9 cellular contexts compared by ENCODE assay signal in the genomic region with DNA sequence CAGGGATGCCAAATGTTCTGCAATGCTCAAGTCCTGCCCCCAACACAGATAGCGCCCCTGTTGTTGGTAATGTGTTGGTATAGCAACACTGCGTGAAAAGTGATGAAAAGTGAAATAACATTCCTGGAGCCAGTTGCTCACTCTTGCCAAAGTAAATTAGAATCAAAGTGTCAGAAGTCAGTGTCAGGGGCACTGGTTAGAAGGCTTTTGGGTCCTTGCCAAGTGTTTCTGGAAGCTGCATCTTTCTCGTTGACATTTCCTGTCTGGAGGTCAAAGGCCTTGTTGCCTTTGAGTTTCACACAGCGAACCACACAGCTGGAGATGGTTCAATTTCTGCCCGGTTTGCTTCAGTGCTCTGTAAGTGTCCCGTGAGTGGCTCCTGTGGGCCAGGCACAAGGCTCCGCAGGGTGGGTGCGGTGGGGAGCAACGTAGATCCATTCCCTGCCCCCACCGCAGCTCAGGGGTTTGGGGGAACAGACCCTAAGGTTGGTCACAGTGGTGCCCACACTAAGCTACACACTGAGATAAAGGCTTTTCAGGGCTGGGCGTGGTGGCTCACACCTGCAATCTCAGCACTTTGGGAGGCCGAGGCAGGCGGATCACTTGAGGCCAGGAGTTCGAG. TPM values are rescaled to one million over a fixed set of nuclear protein-coding genes. Genes with fewer than 3 reads are reported as not detected.
A peak's percentile ranks its signal among the peaks of the same experiment; 100 is the strongest.
DNase-seq lines count a peak whose midpoint lies in the region; ATAC-seq and TF ChIP-seq lines count a peak whose summit lies in the region.
"Had no signal": no experiment of that assay in that cellular context is flagged by ENCODE, and none has a peak within 500 bp of the region (broad histone marks: within the 10 kb centered on the region; RNA-seq: fewer than 3 reads in every experiment).

No MANE protein-coding gene starts in this region.

- H3K79me2 ChIP-seq in SK-N-SH (ENCODE audit: insufficient read depth) = no peaks in the 10 kb centered on the region
- H3K79me2 ChIP-seq in neural progenitor cell (ENCODE audit: low read depth) = no peaks in the 10 kb centered on the region

- DNase-seq in SK-N-SH (peak; percentile 60), adrenal gland (peak in 4 of 7 donors; percentile 52 to 72 (median 55)), neural progenitor cell (ENCODE audit: low spot score) (no peak), pons (ENCODE audit: low spot score) (no peak)
- DNase-seq in activated CD4-positive, alpha-beta memory T cell treated with anti-CD3 and anti-CD28 coated beads, Interleukin-2, amount 10 ng/mL, durations not matched to agents 7 days and 5 days = no peak
- DNase-seq: activated CD4-positive, alpha-beta T cell treated with anti-CD3 and anti-CD28 coated beads, Interleukin-2, amount 50 U/mL, for 1 hour; colonic mucosa had no signal

- peaks cover 7% of the 10 kb centered on the region for H3K27me3 Mint-ChIP-seq in neural progenitor cell (ENCODE audit: insufficient read depth, low read depth)
- H3K27me3 Mint-ChIP-seq in activated CD4-positive, alpha-beta memory T cell treated with anti-CD3 and anti-CD28 coated beads, Interleukin-2, amount 10 ng/mL, durations not matched to agents 7 days and 5 days = no peaks in the 10 kb centered on the region

- POLR2A ChIA-PET in SK-N-SH (lab: Yijun Ruan, JAX) = no interaction called here
- POLR2A ChIA-PET in activated CD4-positive, alpha-beta memory T cell treated with anti-CD3 and anti-CD28 coated beads, Interleukin-2, amount 10 ng/mL, durations not matched to agents 7 days and 5 days (lab: Charles Lee) = interaction anchor here (0.7 to 1.0 kb wide), 2 partner anchors 24 to 263 kb away, joined by 3 to 4 read pairs; no protein-coding TSS in a partner anchor

- no peaks in the 10 kb centered on the region for H3K36me3 Mint-ChIP-seq in neural progenitor cell
- no peaks in the 10 kb centered on the region for H3K36me3 Mint-ChIP-seq in activated CD4-positive, alpha-beta memory T cell treated with anti-CD3 and anti-CD28 coated beads, Interleukin-2, amount 10 ng/mL, durations not matched to agents 7 days and 5 days (ENCODE audit: low read depth)

- H3K9me3 ChIP-seq in SK-N-SH (no peaks in the 10 kb centered on the region), adrenal gland (replicated peaks in 1 of 3) (no peaks in the 10 kb centered on the region), neural progenitor cell (ENCODE audit: low read depth) (no peaks in the 10 kb centered on the region)
- H3K9me3 ChIP-seq: colonic mucosa had no signal

- H3K9ac ChIP-seq in SK-N-SH = no peak overlapping the region
- no peak overlapping the region for H3K9ac ChIP-seq in neural progenitor cell

- H4K20me1 ChIP-seq in SK-N-SH (ENCODE audit: insufficient read depth) = no peaks in the 10 kb centered on the region
- H4K20me1 ChIP-seq in neural progenitor cell (ENCODE audit: low read depth) = no peaks in the 10 kb centered on the region

- H3K36me3 ChIP-seq in SK-N-SH (replicated peaks in 1 of 2; ENCODE audit: control insufficient read depth in 1 of 2, insufficient read depth in 2 of 2, low read length in 1 of 2) (no peaks in the 10 kb centered on the region), adrenal gland (replicated peaks in 1 of 2) (no peaks in the 10 kb centered on the region), neural progenitor cell (no peaks in the 10 kb centered on the region)
- H3K36me3 ChIP-seq: colonic mucosa had no signal

- H3K4me2 ChIP-seq in SK-N-SH (no peak overlapping the region), neural progenitor cell (no peak overlapping the region)

- peaks cover 33% of the 10 kb centered on the region for H3K4me1 Mint-ChIP-seq in neural progenitor cell
- peaks cover 43% of the 10 kb centered on the region for H3K4me1 Mint-ChIP-seq in activated CD4-positive, alpha-beta memory T cell treated with anti-CD3 and anti-CD28 coated beads, Interleukin-2, amount 10 ng/mL, durations not matched to agents 7 days and 5 days

- TF ChIP-seq EP300 in SK-N-SH (IDR thresholded peaks at IDR 0.05; ENCODE audit: borderline replicate concordance in 1 of 2, low read depth in 1 of 2, low read length in 1 of 2) = no peak

- no peak; the same call in 2 of the 3 replicates for ATAC-seq in SK-N-SH treated with all-trans-retinoic acid at 6 μM for 48 hours
- ATAC-seq: Right ventricle myocardium inferior had no signal

- peak overlapping the region; percentile 52 for H3K4me3 Mint-ChIP-seq in neural progenitor cell
- H3K4me3 Mint-ChIP-seq in activated CD4-positive, alpha-beta memory T cell treated with anti-CD3 and anti-CD28 coated beads, Interleukin-2, amount 10 ng/mL, durations not matched to agents 7 days and 5 days = no peak overlapping the region

- no peak overlapping the region for H3K4me3 ChIP-seq in SK-N-SH (ENCODE audit: low read depth in 2 of 2, low read length in 1 of 2)
- no peak overlapping the region for H3K4me3 ChIP-seq in adrenal gland
- H3K4me3 ChIP-seq in neural progenitor cell = no peak overlapping the region
- H3K4me3 ChIP-seq: colonic mucosa had no signal

- WGBS in SK-N-SH (ENCODE audit: low lambda C conversion rate) = 62% methylated on average over 11 of the region's 14 CpGs
- WGBS in adrenal gland, 4 donors = 67 to 71% (median 69%) methylated on average over 10 to 14 of the region's 14 CpGs

- peak overlapping the region; percentile 51 for H3K27ac Mint-ChIP-seq in neural progenitor cell
- H3K27ac Mint-ChIP-seq in activated CD4-positive, alpha-beta memory T cell treated with anti-CD3 and anti-CD28 coated beads, Interleukin-2, amount 10 ng/mL, durations not matched to agents 7 days and 5 days = no peak overlapping the region

- TF ChIP-seq CTCF in SK-N-SH (IDR thresholded peaks at IDR 0.05) (no peak), adrenal gland (IDR thresholded peaks at IDR 0.05) (no peak), neural progenitor cell (IDR thresholded peaks at IDR 0.05) (no peak)

- CTCF ChIA-PET in SK-N-SH (lab: Yijun Ruan, JAX) = interaction anchor here (0.6 to 1.6 kb wide), 8 partner anchors 8 to 239 kb away, joined by 3 to 5 read pairs (median 3); no protein-coding TSS in a partner anchor
- CTCF ChIA-PET in activated CD4-positive, alpha-beta memory T cell treated with anti-CD3 and anti-CD28 coated beads, Interleukin-2, amount 10 ng/mL, durations not matched to agents 7 days and 5 days (lab: Charles Lee) = interaction anchor here (0.7 to 0.9 kb wide), 2 partner anchors 27 to 30 kb away, joined by 3 read pairs; no protein-coding TSS in a partner anchor

- intact Hi-C loops in adrenal gland (cut with DNase I) = no loop called here

- H3K27me3 ChIP-seq in SK-N-SH (ENCODE audit: insufficient read depth) = no peaks in the 10 kb centered on the region
- no peaks in the 10 kb centered on the region for H3K27me3 ChIP-seq in adrenal gland
- no peaks in the 10 kb centered on the region for H3K27me3 ChIP-seq in neural progenitor cell
- H3K27me3 ChIP-seq: colonic mucosa had no signal

- H3K9me2 ChIP-seq in SK-N-SH = no peaks in the 10 kb centered on the region

- TF ChIP-seq POLR2A in adrenal gland (IDR thresholded peaks at IDR 0.05) = no peak

- peaks cover 5 to 7% of the 10 kb centered on the region in 2 experiments; a peak in 3 of 4 replicates for H3K4me1 ChIP-seq in SK-N-SH (ENCODE audit: control insufficient read depth in 1 of 2, insufficient read depth in 2 of 2, low read depth in 1 of 2, low read length in 1 of 2)
- H3K4me1 ChIP-seq in adrenal gland (replicated peaks in 1 of 2) = peaks cover 1 to 19% of the 10 kb centered on the region in 2 donors
- H3K4me1 ChIP-seq in neural progenitor cell = peaks cover 11% of the 10 kb centered on the region

- no peak for TF ChIP-seq RAD21 in SK-N-SH (IDR thresholded peaks at IDR 0.05; ENCODE audit: low read length)

- no peaks in the 10 kb centered on the region for H3F3A ChIP-seq in SK-N-SH (replicated peaks; ENCODE audit: insufficient read depth)
- H3F3A ChIP-seq in neural progenitor cell (ENCODE audit: low read depth) = peaks cover 13% of the 10 kb centered on the region

- no peaks in the 10 kb centered on the region for H3K9me3 Mint-ChIP-seq in neural progenitor cell
- H3K9me3 Mint-ChIP-seq in activated CD4-positive, alpha-beta memory T cell treated with anti-CD3 and anti-CD28 coated beads, Interleukin-2, amount 10 ng/mL, durations not matched to agents 7 days and 5 days = no peaks in the 10 kb centered on the region

- H2AFZ ChIP-seq in SK-N-SH (ENCODE audit: low read depth) (no peak overlapping the region), neural progenitor cell (replicated peaks) (no peak overlapping the region)

- H3K27ac ChIP-seq in SK-N-SH (ENCODE audit: low read depth in 2 of 2, low read length in 1 of 2) = no peak overlapping the region
- peak overlapping the region in 1 of 5 donors; percentile 65 for H3K27ac ChIP-seq in adrenal gland
- H3K27ac ChIP-seq in neural progenitor cell = no peak overlapping the region
- H3K27ac ChIP-seq: colonic mucosa had no signal

RNA-seq across cellular contexts. Expression of gene SLC16A5, which starts 3.6 kb away (rescaled TPM):
- polyA plus RNA-seq in SK-N-SH (2012; rRNA removed) (0.03 and 0.06 TPM in 2 replicates), adrenal gland (1 to 10 TPM in 2 of 3 donors, under 1 TPM in 1; 0.77 to 3.9 (median 2.1) TPM)
- 0.03 TPM in 1 of 2 replicates, not detected in the other for polyA plus RNA-seq in SK-N-SH (2012; cell fraction: cytosol; rRNA removed)
- polyA plus RNA-seq in SK-N-SH (2012; cell fraction: nucleus; rRNA removed) = 0.06 TPM in 1 of 2 replicates, not detected in the other
- total RNA-seq in adrenal gland (1 to 10 TPM in 7 of 8 donors, under 1 TPM in 1; 0.91 to 3.0 (median 1.7) TPM), neural progenitor cell (ENCODE audit: low replicate concordance) (3.4 and 19.9 TPM in 2 replicates)
- total RNA-seq in activated CD4-positive, alpha-beta memory T cell treated with anti-CD3 and anti-CD28 coated beads, Interleukin-2, amount 10 ng/mL, durations not matched to agents 7 days and 5 days = 10 to 100 TPM; 10.4 TPM

RNA-seq across cellular contexts. Expression of gene ARMC7, which starts 25.6 kb away (rescaled TPM):
- polyA plus RNA-seq in SK-N-SH (2012; rRNA removed) (7.3 and 10.8 TPM in 2 replicates), adrenal gland (1 to 10 TPM; 5.5 to 7.1 (median 5.8) TPM)
- 5.9 and 7.9 TPM in 2 replicates for polyA plus RNA-seq in SK-N-SH (2012; cell fraction: cytosol; rRNA removed)
- polyA plus RNA-seq in SK-N-SH (2012; cell fraction: nucleus; rRNA removed) = 10.6 and 11.4 TPM in 2 replicates
- total RNA-seq in adrenal gland (10 to 100 TPM in 1 of 8 donors, 1 to 10 TPM in 7; 4.9 to 13.8 (median 9.0) TPM), neural progenitor cell (ENCODE audit: low replicate concordance) (1.9 and 4.3 TPM in 2 replicates)
- total RNA-seq in activated CD4-positive, alpha-beta memory T cell treated with anti-CD3 and anti-CD28 coated beads, Interleukin-2, amount 10 ng/mL, durations not matched to agents 7 days and 5 days = 10 to 100 TPM; 17.1 to 17.9 TPM

RNA-seq across cellular contexts. Expression of gene KCTD2, which starts 37.1 kb away (rescaled TPM):
- polyA plus RNA-seq in SK-N-SH (2012; rRNA removed) (27.5 and 34.2 TPM in 2 replicates), adrenal gland (10 to 100 TPM; 20.6 to 52.4 (median 24.3) TPM)
- polyA plus RNA-seq in SK-N-SH (2012; cell fraction: cytosol; rRNA removed) = 22.2 and 28.7 TPM in 2 replicates
- polyA plus RNA-seq in SK-N-SH (2012; cell fraction: nucleus; rRNA removed) = 25.7 and 26.5 TPM in 2 replicates
- total RNA-seq in adrenal gland (10 to 100 TPM; 38.2 to 49.2 (median 41.8) TPM), neural progenitor cell (ENCODE audit: low replicate concordance) (28.9 and 32.9 TPM in 2 replicates)
- total RNA-seq in activated CD4-positive, alpha-beta memory T cell treated with anti-CD3 and anti-CD28 coated beads, Interleukin-2, amount 10 ng/mL, durations not matched to agents 7 days and 5 days = 10 to 100 TPM; 24.2 to 24.9 TPM

RNA-seq across cellular contexts. Expression of gene ATP5PD, which starts 37.4 kb away (rescaled TPM):
- polyA plus RNA-seq in SK-N-SH (2012; rRNA removed) (354 and 454 TPM in 2 replicates), adrenal gland (100 to 1,000 TPM; 393 to 826 (median 646) TPM)
- 479 and 520 TPM in 2 replicates for polyA plus RNA-seq in SK-N-SH (2012; cell fraction: cytosol; rRNA removed)
- polyA plus RNA-seq in SK-N-SH (2012; cell fraction: nucleus; rRNA removed) = 154 and 185 TPM in 2 replicates
- total RNA-seq in adrenal gland (100 to 1,000 TPM; 215 to 452 (median 276) TPM), neural progenitor cell (ENCODE audit: low replicate concordance) (209 and 268 TPM in 2 replicates)
- total RNA-seq in activated CD4-positive, alpha-beta memory T cell treated with anti-CD3 and anti-CD28 coated beads, Interleukin-2, amount 10 ng/mL, durations not matched to agents 7 days and 5 days = 100 to 1,000 TPM; 242 TPM

RNA-seq across cellular contexts. Expression of gene NT5C, which starts 47.4 kb away (rescaled TPM):
- polyA plus RNA-seq in SK-N-SH (2012; rRNA removed) (111 and 114 TPM in 2 replicates), adrenal gland (100 to 1,000 TPM in 2 of 3 donors, 10 to 100 TPM in 1; 20.6 to 124 (median 114) TPM)
- 53.5 and 66.8 TPM in 2 replicates for polyA plus RNA-seq in SK-N-SH (2012; cell fraction: cytosol; rRNA removed)
- polyA plus RNA-seq in SK-N-SH (2012; cell fraction: nucleus; rRNA removed) = 316 and 454 TPM in 2 replicates
- total RNA-seq in adrenal gland (100 to 1,000 TPM in 1 of 8 donors, 10 to 100 TPM in 7; 33.4 to 112 (median 62.9) TPM), neural progenitor cell (ENCODE audit: low replicate concordance) (45.8 and 117 TPM in 2 replicates)
- 10 to 100 TPM; 68.2 to 69.4 TPM for total RNA-seq in activated CD4-positive, alpha-beta memory T cell treated with anti-CD3 and anti-CD28 coated beads, Interleukin-2, amount 10 ng/mL, durations not matched to agents 7 days and 5 days

Comparison
In these comparisons a context has a peak if more than half of its experiments do, and no peak if none do; other contexts are left out.
1. DNase-seq: peak in SK-N-SH (single experiment) and adrenal gland (4 of 7); none in neural progenitor cell (single experiment), activated CD4-positive, alpha-beta memory T cell treated with anti-CD3 and anti-CD28 coated beads, Interleukin-2, amount 10 ng/mL, durations not matched to agents 7 days and 5 days (single experiment) and pons (single experiment).